ENCODE assay signal across 12 cellular contexts in genomic region chr17:7557147-7557764, GRCh38. TPM values are rescaled to one million over a fixed set of nuclear protein-coding genes. Genes with fewer than 3 reads are reported as not detected.
A peak's percentile ranks its signal among the peaks of the same experiment; 100 is the strongest.
DNase-seq lines count a peak whose midpoint lies in the region; ATAC-seq, FAIRE-seq and TF ChIP-seq lines count a peak whose summit lies in the region.
"Had no signal": no experiment of that assay in that cellular context is flagged by ENCODE, and none has a peak within 500 bp of the region (broad histone marks: within the 10 kb centered on the region; RNA-seq: fewer than 3 reads in every experiment).

No MANE protein-coding gene starts in this region.

- intact Hi-C loops in ascending aorta (cut with DNase I): no loop called here
- intact Hi-C loops in left colon (cut with DNase I, micrococcal nuclease): no loop called here

- ATAC-seq in left colon: peak; percentile 46
- ATAC-seq: activated T-cell treated with anti-CD3 and anti-CD28 coated beads, Interleukin-2, amount 50 U/mL, for 72 hours had no signal

- H3K27me3 ChIP-seq in ascending aorta: no peaks in the 10 kb centered on the region
- no peaks in the 10 kb centered on the region for H3K27me3 ChIP-seq in small intestine (ENCODE audit: control insufficient read depth in 2 of 2, insufficient read depth in 2 of 2, low read length in 2 of 2)
- H3K27me3 ChIP-seq in brain microvascular endothelial cell (replicated peaks): no peaks in the 10 kb centered on the region

- H3K9me3 ChIP-seq in ES-I3 (ENCODE audit: control insufficient read depth, insufficient read depth, low read length) (no peaks in the 10 kb centered on the region), ascending aorta (no peaks in the 10 kb centered on the region), small intestine (ENCODE audit: control insufficient read depth, low read depth) (no peaks in the 10 kb centered on the region)

- no peak overlapping the region for H3K4me3 ChIP-seq in ascending aorta
- peak overlapping the region in 1 of 2 donors; percentile 49 for H3K4me3 ChIP-seq in small intestine (ENCODE audit: low read depth in 1 of 2, low read length in 2 of 2)
- no peak overlapping the region for H3K4me3 ChIP-seq in brain microvascular endothelial cell (ENCODE audit: low read depth, low read length)

- in situ Hi-C loops in brain microvascular endothelial cell (cut with HindIII; ENCODE audit: low pct_ligation_motif_present, low sequenced_read_pairs): no loop called here

- WGBS in small intestine, 3 donors: 24 to 50% (median 29%) methylated on average over 17 to 19 of the region's 19 CpGs

- H3K27ac ChIP-seq in ascending aorta (peak overlapping the region; percentile 90 to 97), small intestine (ENCODE audit: low read depth in 1 of 2, low read length in 1 of 2) (peak overlapping the region; percentile 79 to 95), brain microvascular endothelial cell (no peak overlapping the region)
- H3K27ac ChIP-seq: KMS-11 had no signal

- no peak for FAIRE-seq in small intestine (lab: Jason Lieb, UNC)
- FAIRE-seq: bronchial epithelial cell had no signal

- peaks cover 12% of the 10 kb centered on the region for H3K4me1 ChIP-seq in ES-I3 (ENCODE audit: insufficient read depth, low read length)
- H3K4me1 ChIP-seq in ascending aorta: peaks cover 27 to 35% of the 10 kb centered on the region in 2 donors
- peaks cover 0 to 5% of the 10 kb centered on the region in 2 donors for H3K4me1 ChIP-seq in small intestine (ENCODE audit: control insufficient read depth in 2 of 2, insufficient read depth in 1 of 2, low read depth in 1 of 2, low read length in 1 of 2)

- peak overlapping the region; percentile 39; the same call in 1 of the 2 replicates for H3K9ac ChIP-seq in ES-I3 (ENCODE audit: low read depth, low read length)
- H3K9ac ChIP-seq: KMS-11 had no signal

- H3K36me3 ChIP-seq in ES-I3 (ENCODE audit: insufficient read depth, low read length): no peaks in the 10 kb centered on the region
- peaks cover 0 to 7% of the 10 kb centered on the region in 2 donors for H3K36me3 ChIP-seq in ascending aorta
- H3K36me3 ChIP-seq in small intestine (ENCODE audit: control insufficient read depth in 2 of 2, insufficient read depth in 2 of 2, low read length in 2 of 2): no peaks in the 10 kb centered on the region
- no peaks in the 10 kb centered on the region for H3K36me3 ChIP-seq in brain microvascular endothelial cell (replicated peaks)

- TF ChIP-seq CTCF in ascending aorta (IDR thresholded peaks at IDR 0.05): no peak
- no peak for TF ChIP-seq CTCF in brain microvascular endothelial cell (IDR thresholded peaks at IDR 0.05; ENCODE audit: low read depth, low read length, missing control alignments)

- no peak for DNase-seq in ascending aorta (ENCODE audit: low spot score in 2 of 2)
- peak; percentile 68 to 83 for DNase-seq in left colon
- DNase-seq in small intestine: peak; percentile 86
- DNase-seq in germinal center (ENCODE audit: low spot score): no peak
- no peak for DNase-seq in brain microvascular endothelial cell
- DNase-seq in activated CD4-positive, alpha-beta T cell treated with anti-CD3 and anti-CD28 coated beads, Interleukin-2, amount 50 U/mL, for 4 hours: no peak
- no peak for DNase-seq in stimulated activated naive CD4-positive, alpha-beta T cell treated with Interleukin-2 at 50 U/mL for 16 hours (lab: John Stamatoyannopoulos, UW)
- DNase-seq: CD4-positive, alpha-beta memory T cell had no signal

RNA-seq across cellular contexts. Expression of gene TNFSF13, which starts 1.3 kb away (rescaled TPM):
- total RNA-seq in ascending aorta: 17.5 TPM
- 100 to 1,000 TPM in 1 of 2 donors, 10 to 100 TPM in 1; 77.2 to 121 TPM for total RNA-seq in left colon
- polyA plus RNA-seq in small intestine: 100 to 1,000 TPM in 1 of 3 donors, 10 to 100 TPM in 2; 23.0 to 107 (median 32.7) TPM

RNA-seq across cellular contexts. Expression of gene SENP3, which starts 4.5 kb away (rescaled TPM):
- total RNA-seq in ascending aorta: 92.0 TPM
- total RNA-seq in left colon: 10 to 100 TPM; 30.9 to 34.1 TPM
- 10 to 100 TPM; 53.1 to 66.7 (median 53.5) TPM for polyA plus RNA-seq in small intestine

RNA-seq across cellular contexts. Expression of gene TNFSF12, which starts 8.4 kb away (rescaled TPM):
- total RNA-seq in ascending aorta: 88.6 TPM
- total RNA-seq in left colon: 10 to 100 TPM in 1 of 2 donors, 1 to 10 TPM in 1; 9.8 to 17.3 TPM
- polyA plus RNA-seq in small intestine: 10 to 100 TPM in 2 of 3 donors, 1 to 10 TPM in 1; 8.1 to 23.9 (median 20.3) TPM

RNA-seq across cellular contexts. Expression of gene CD68, which starts 22.2 kb away (rescaled TPM):
- total RNA-seq in ascending aorta (151 TPM), left colon (10 to 100 TPM; 35.0 to 74.0 TPM)
- polyA plus RNA-seq in small intestine: 100 to 1,000 TPM in 2 of 3 donors, 10 to 100 TPM in 1; 60.2 to 201 (median 142) TPM

RNA-seq across cellular contexts. Expression of gene MPDU1, which starts 26.4 kb away (rescaled TPM):
- total RNA-seq in ascending aorta: 157 TPM
- 10 to 100 TPM; 79.2 to 89.6 TPM for total RNA-seq in left colon
- polyA plus RNA-seq in small intestine: 100 to 1,000 TPM in 1 of 3 donors, 10 to 100 TPM in 2; 69.7 to 126 (median 74.9) TPM

Comparison
In these comparisons a context has a peak if more than half of its experiments do, and no peak if none do; other contexts are left out.
1. DNase-seq: peak in left colon (2 of 2) and small intestine (single experiment); none in ascending aorta (0 of 2), germinal center (single experiment), brain microvascular endothelial cell (single experiment), activated CD4-positive, alpha-beta T cell treated with anti-CD3 and anti-CD28 coated beads, Interleukin-2, amount 50 U/mL, for 4 hours (0 of 2) and stimulated activated naive CD4-positive, alpha-beta T cell treated with Interleukin-2 at 50 U/mL for 16 hours (single experiment).